ENCODE assay signal across 22 cellular contexts in the genomic region with DNA sequence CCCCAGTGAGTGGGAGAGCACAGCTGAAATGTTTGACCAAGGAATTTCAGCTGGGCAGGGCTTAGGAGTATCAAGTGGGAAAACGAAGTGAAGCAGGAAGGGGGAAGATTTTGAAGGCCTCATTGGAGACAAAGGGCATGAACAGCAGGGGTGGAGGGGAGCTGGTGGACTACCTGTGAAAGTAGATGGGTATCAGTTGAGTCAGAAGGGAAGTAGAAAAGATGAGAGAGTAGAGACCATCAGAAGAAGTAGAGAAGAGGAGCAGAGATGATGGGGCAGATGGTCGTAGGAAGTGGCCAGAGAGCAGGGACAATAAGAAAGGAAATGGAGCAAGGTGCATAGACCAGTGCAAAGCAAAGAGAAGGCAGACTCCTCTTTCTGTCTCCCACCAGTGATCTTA.
"Had no signal": no experiment of that assay in that cellular context is flagged by ENCODE, and none has a peak within 500 bp of the region (broad histone marks: within the 10 kb centered on the region; RNA-seq: fewer than 3 reads in every experiment).

No MANE protein-coding gene starts in this region.

- H3K27ac ChIP-seq: esophagus squamous epithelium, gastroesophageal sphincter, left ventricle myocardium inferior, lower lobe of right lung, spleen, tibial nerve, upper lobe of right lung, vagina had no signal

- FAIRE-seq: colon, keratinocyte had no signal

- H3K4me1 ChIP-seq: gastroesophageal sphincter, left ventricle myocardium inferior, lower lobe of right lung, upper lobe of right lung, vagina had no signal

- DNase-seq: esophagus squamous epithelium; foreskin fibroblast; glutamatergic neuron; immature natural killer cell; left cardiac atrium; left ventricle myocardium inferior; lower lobe of right lung; posterior cingulate gyrus; spleen; stimulated activated CD4-positive, alpha-beta T cell treated with anti-CD3 and anti-CD28 coated beads, Interleukin-2, amount 100 ng/mL, for 24 hours; stimulated activated CD4-positive, alpha-beta T cell treated with anti-CD3 and anti-CD28 coated beads, Interleukin-4, amount 100 ng/mL, for 4 hours; stimulated activated naive CD4-positive, alpha-beta T cell treated with Interleukin-2 at 50 U/mL for 16 hours; upper lobe of right lung had no signal

- H3K27me3 ChIP-seq: esophagus squamous epithelium, tibial nerve, upper lobe of right lung, vagina had no signal

- H3K36me3 Mint-ChIP-seq: mesothelial cell of epicardium had no signal

- H3K4me3 Mint-ChIP-seq: dendritic cell treated with granulocyte-macrophage colony-stimulating factor and Interleukin-4, amounts not matched to agents 40 ng/mL and 50 ng/mL, for 4 days; immature natural killer cell; memory B cell; mesothelial cell of epicardium had no signal

- H3K9me3 ChIP-seq: esophagus squamous epithelium, upper lobe of right lung, vagina had no signal

- H3K4me3 ChIP-seq: esophagus squamous epithelium, gastroesophageal sphincter, left ventricle myocardium inferior, lower lobe of right lung, spleen, tibial nerve, upper lobe of right lung, vagina had no signal

- ATAC-seq: gastroesophageal sphincter, left cardiac atrium, lower lobe of right lung, sciatic nerve, upper lobe of right lung had no signal

- H3K27ac Mint-ChIP-seq: dendritic cell treated with granulocyte-macrophage colony-stimulating factor and Interleukin-4, amounts not matched to agents 40 ng/mL and 50 ng/mL, for 4 days; immature natural killer cell; memory B cell; mesothelial cell of epicardium had no signal

- H3K36me3 ChIP-seq: esophagus squamous epithelium, gastroesophageal sphincter, left ventricle myocardium inferior, lower lobe of right lung, spleen, tibial nerve, upper lobe of right lung, vagina had no signal
